ENCODE assay signal across 5 cellular contexts in genomic region chr22:30551813-30552212, GRCh38. TPM values are rescaled to one million over a fixed set of nuclear protein-coding genes. Genes with fewer than 3 reads are reported as not detected.
"Had no signal": no experiment of that assay in that cellular context is flagged by ENCODE, and none has a peak within 500 bp of the region (broad histone marks: within the 10 kb centered on the region; RNA-seq: fewer than 3 reads in every experiment).

No MANE protein-coding gene starts in this region.

RNA-seq across cellular contexts. Expression of gene SEC14L6, which starts 5.3 kb away (rescaled TPM):
- total RNA-seq: HT-29, HT1080, IMR-90 had no signal
- polyA plus RNA-seq: IgD-negative memory B cell had no signal

RNA-seq across cellular contexts. Expression of gene GAL3ST1, which starts 22.7 kb away (rescaled TPM):
- total RNA-seq: HT1080, IMR-90 had no signal
- polyA plus RNA-seq: IgD-negative memory B cell, IMR-90 had no signal

RNA-seq across cellular contexts. Expression of gene SEC14L4, which starts 46.3 kb away (rescaled TPM):
- total RNA-seq: HepG2, HT1080, IMR-90 had no signal
- polyA plus RNA-seq: IgD-negative memory B cell, IMR-90 had no signal
